ENCODE assay signal across 14 cellular contexts in genomic region chr10:71683301-71683700, GRCh38. TPM values are rescaled to one million over a fixed set of nuclear protein-coding genes. Genes with fewer than 3 reads are reported as not detected.
DNase-seq lines count a peak whose midpoint lies in the region; ATAC-seq and TF ChIP-seq lines count a peak whose summit lies in the region.
"Had no signal": no experiment of that assay in that cellular context is flagged by ENCODE, and none has a peak within 500 bp of the region (broad histone marks: within the 10 kb centered on the region; RNA-seq: fewer than 3 reads in every experiment).

No MANE protein-coding gene starts in this region.

- H3K36me3 Mint-ChIP-seq in glutamatergic neuron (ENCODE audit: unreplicated experiment) (peaks cover 4% of the 10 kb centered on the region), neural crest cell (ENCODE audit: low read depth) (peaks cover 4% of the 10 kb centered on the region)
- H3K36me3 Mint-ChIP-seq: CD4-positive, CD25-positive, alpha-beta regulatory T cell had no signal

- H3K4me1 Mint-ChIP-seq in glutamatergic neuron (ENCODE audit: low read depth, unreplicated experiment) (peaks cover 11% of the 10 kb centered on the region), neural crest cell (peaks cover 16% of the 10 kb centered on the region)

- H3K4me3 ChIP-seq in heart left ventricle (no peak overlapping the region), WERI-Rb-1 (ENCODE audit: low read depth, low read length) (no peak overlapping the region), esophagus squamous epithelium (no peak overlapping the region)
- H3K4me3 ChIP-seq: BLaER1 treated with 17β-estradiol and CSF1 and Interleukin-3, amounts not matched to agents 10 nM and 100 nM had no signal

- peak in 2 of 5 donors; percentile 42 to 45 for DNase-seq in heart left ventricle
- no peak for DNase-seq in Right ventricle myocardium inferior (ENCODE audit: missing footprints)
- peak; percentile 61 for DNase-seq in WERI-Rb-1
- DNase-seq in glutamatergic neuron: no peak
- no peak for DNase-seq in neural crest cell (ENCODE audit: low read depth, low spot score)
- DNase-seq in esophagus squamous epithelium (lab: John Stamatoyannopoulos, UW): no peak
- DNase-seq in OCI-M2 (lab: John Stamatoyannopoulos, UW; ENCODE audit: unreplicated experiment): no peak
- DNase-seq: ACHN; CD4-positive, CD25-positive, alpha-beta regulatory T cell; DMS53; GF-D8 had no signal

- intact Hi-C loops in heart left ventricle (cut with DNase I): no loop called here
- intact Hi-C loops in Right ventricle myocardium inferior (cut with DNase I): no loop called here
- intact Hi-C loops in esophagus squamous epithelium (cut with DNase I): no loop called here

- H3K4me1 ChIP-seq in heart left ventricle (peaks cover 5 to 69% (median 29%) of the 10 kb centered on the region in 12 donors), esophagus squamous epithelium (peaks cover 0 to 9% (median 0%) of the 10 kb centered on the region in 3 donors)

- H3K27me3 Mint-ChIP-seq in glutamatergic neuron (ENCODE audit: unreplicated experiment) (peaks cover 12% of the 10 kb centered on the region), neural crest cell (ENCODE audit: low read depth) (peaks cover 5% of the 10 kb centered on the region)

- ATAC-seq in heart left ventricle (peak in 2 of 4 donors; percentile 19 to 38), Right ventricle myocardium inferior (no peak), HG03354 (IDR thresholded peaks at IDR 0.05; ENCODE audit: poor library complexity, severe bottlenecking, unreplicated experiment) (no peak)

- H3K27me3 ChIP-seq in heart left ventricle (no peaks in the 10 kb centered on the region), WERI-Rb-1 (ENCODE audit: insufficient read depth, low read depth, severe bottlenecking) (no peaks in the 10 kb centered on the region), esophagus squamous epithelium (no peaks in the 10 kb centered on the region)
- H3K27me3 ChIP-seq: BLaER1 treated with 17β-estradiol and CSF1 and Interleukin-3, amounts not matched to agents 10 nM and 100 nM had no signal

- no peak overlapping the region for H3K27ac Mint-ChIP-seq in glutamatergic neuron (ENCODE audit: unreplicated experiment)
- peak overlapping the region; percentile 43 for H3K27ac Mint-ChIP-seq in neural crest cell (ENCODE audit: unreplicated experiment)

- H3K4me3 Mint-ChIP-seq in glutamatergic neuron (ENCODE audit: unreplicated experiment) (peak overlapping the region; percentile 30), neural crest cell (no peak overlapping the region)
- H3K4me3 Mint-ChIP-seq: CD4-positive, CD25-positive, alpha-beta regulatory T cell had no signal

- TF ChIP-seq POLR2A in heart left ventricle (IDR thresholded peaks at IDR 0.05): no peak
- TF ChIP-seq POLR2A in esophagus squamous epithelium (IDR thresholded peaks at IDR 0.05): no peak

- H3K9me3 ChIP-seq in heart left ventricle (no peaks in the 10 kb centered on the region), WERI-Rb-1 (ENCODE audit: severe bottlenecking) (peaks cover 4% of the 10 kb centered on the region), esophagus squamous epithelium (no peaks in the 10 kb centered on the region)
- H3K9me3 ChIP-seq: BLaER1 treated with 17β-estradiol and CSF1 and Interleukin-3, amounts not matched to agents 10 nM and 100 nM had no signal

- peak overlapping the region in 8 of 12 donors; percentile 7 to 61 (median 34) for H3K27ac ChIP-seq in heart left ventricle
- H3K27ac ChIP-seq in WERI-Rb-1: peak overlapping the region; percentile 53
- no peak overlapping the region for H3K27ac ChIP-seq in esophagus squamous epithelium
- H3K27ac ChIP-seq: BLaER1 treated with 17β-estradiol and CSF1 and Interleukin-3, amounts not matched to agents 10 nM and 100 nM had no signal

- H3K9me3 Mint-ChIP-seq in glutamatergic neuron (ENCODE audit: unreplicated experiment) (no peaks in the 10 kb centered on the region), neural crest cell (peaks cover 3% of the 10 kb centered on the region)

- 66 to 75% (median 69%) methylated on average over 7 of the region's 7 CpGs for WGBS in heart left ventricle, 4 donors
- WGBS in esophagus squamous epithelium, 2 donors: 64 to 72% methylated on average over 3 to 7 of the region's 7 CpGs

- H3K36me3 ChIP-seq in heart left ventricle (no peaks in the 10 kb centered on the region), WERI-Rb-1 (peaks cover 73% of the 10 kb centered on the region), esophagus squamous epithelium (no peaks in the 10 kb centered on the region)
- H3K36me3 ChIP-seq: BLaER1 treated with 17β-estradiol and CSF1 and Interleukin-3, amounts not matched to agents 10 nM and 100 nM had no signal

- TF ChIP-seq CTCF in heart left ventricle (IDR thresholded peaks at IDR 0.05) (no peak), WERI-Rb-1 (IDR thresholded peaks at IDR 0.05; ENCODE audit: low read depth, low read length) (no peak), glutamatergic neuron (IDR thresholded peaks at IDR 0.05; ENCODE audit: partially characterized antibody, unreplicated experiment) (no peak), neural crest cell (conservative IDR thresholded peaks at IDR 0.05) (no peak), esophagus squamous epithelium (IDR thresholded peaks at IDR 0.05) (no peak)

RNA-seq across cellular contexts. Expression of gene C10orf105, which starts 36.3 kb away (rescaled TPM):
- total RNA-seq in heart left ventricle: under 1 TPM in 3 of 9 donors, not detected in 6; 0.05 to 0.57 (median 0.13) TPM
- polyA plus RNA-seq in heart left ventricle: under 1 TPM; 0.03 to 0.08 TPM
- 0.05 TPM for total RNA-seq in Right ventricle myocardium inferior
- not detected for total RNA-seq in glutamatergic neuron (ENCODE audit: unreplicated experiment)
- total RNA-seq in neural crest cell: 0.12 and 0.20 TPM in 2 replicates
- total RNA-seq in esophagus squamous epithelium: under 1 TPM in 2 of 4 donors, not detected in 2; under 0.01 to 0.15 TPM
- total RNA-seq: A172 had no signal

Comparison
In these comparisons a context has a peak if more than half of its experiments do, and no peak if none do; other contexts are left out.
1. H3K27ac ChIP-seq: peak in heart left ventricle (8 of 12) and WERI-Rb-1 (single experiment); none in esophagus squamous epithelium (0 of 4).